ENCODE assay signal across 17 cellular contexts in genomic region chr6:128694303-128695009, GRCh38.
DNase-seq lines count a peak whose midpoint lies in the region; ATAC-seq, FAIRE-seq and TF ChIP-seq lines count a peak whose summit lies in the region.
"Had no signal": no experiment of that assay in that cellular context is flagged by ENCODE, and none has a peak within 500 bp of the region (broad histone marks: within the 10 kb centered on the region; RNA-seq: fewer than 3 reads in every experiment).

No MANE protein-coding gene starts in this region.

- no peak overlapping the region for H3K4me3 Mint-ChIP-seq in glutamatergic neuron (ENCODE audit: unreplicated experiment)
- H3K4me3 Mint-ChIP-seq in mesothelial cell of epicardium: no peak overlapping the region
- H3K4me3 Mint-ChIP-seq: activated T-cell treated with anti-CD3 and anti-CD28 coated beads, Interleukin-2, amount 50 U/mL, for 24 hours had no signal

- no peak for TF ChIP-seq RAD21 in GM12878 (IDR thresholded peaks at IDR 0.05; ENCODE audit: insufficient read depth, low read depth, low read length)

- intact Hi-C loops in GM12878 (cut with micrococcal nuclease; ENCODE audit: unreplicated experiment): no loop called here

- in situ Hi-C loops in GM12878 (cut with MboI): no loop called here

- H2AFZ ChIP-seq in GM12878 (ENCODE audit: control insufficient read depth, low read depth, low read length): no peak overlapping the region

- H3K4me2 ChIP-seq in GM12878 (ENCODE audit: control insufficient read depth, insufficient read depth): no peak overlapping the region

- no peaks in the 10 kb centered on the region for H4K20me1 ChIP-seq in GM12878 (ENCODE audit: control insufficient read depth, insufficient read depth)

- SMC1A ChIA-PET in GM12878 (lab: Charles Lee; ENCODE audit: uncharacterized antibody, unreplicated experiment): no interaction called here

- POLR2A ChIA-PET in GM12878 (lab: Charles Lee): no interaction called here

- no peaks in the 10 kb centered on the region for H3K27me3 ChIP-seq in GM12878 (replicated peaks in 1 of 2; ENCODE audit: control insufficient read depth in 2 of 2, insufficient read depth in 2 of 2, low read length in 1 of 2)
- H3K27me3 ChIP-seq: SJSA1, vagina had no signal

- no peak overlapping the region for H3K9ac ChIP-seq in GM12878 (ENCODE audit: control insufficient read depth, insufficient read depth, low read length)

- peak; percentile 54 for FAIRE-seq in GM12878 (lab: Jason Lieb, UNC)

- no peaks in the 10 kb centered on the region for H3K9me3 ChIP-seq in GM12878 (replicated peaks; ENCODE audit: control insufficient read depth, insufficient read depth, low read length)
- H3K9me3 ChIP-seq: SJSA1, vagina had no signal

- H3K27ac Mint-ChIP-seq in glutamatergic neuron (ENCODE audit: unreplicated experiment) (no peak overlapping the region), mesothelial cell of epicardium (no peak overlapping the region)
- H3K27ac Mint-ChIP-seq: activated T-cell treated with anti-CD3 and anti-CD28 coated beads, Interleukin-2, amount 50 U/mL, for 24 hours had no signal

- CTCF ChIA-PET in GM12878 (lab: Yijun Ruan, JAX): interaction anchor here (1.7 kb wide), 1 partner anchor 12 kb away, joined by 5 read pairs; no protein-coding TSS in a partner anchor

- 6% methylated on average over 1 of the region's 1 CpG for WGBS in GM12878 (ENCODE audit: insufficient coverage, insufficient replicate concordance, low lambda C conversion rate, missing lambda C conversion rate)

- H3K4me3 ChIP-seq in GM12878: no peak overlapping the region
- H3K4me3 ChIP-seq: SJSA1, vagina had no signal

- no peak overlapping the region for H3K27ac ChIP-seq in GM12878 (ENCODE audit: control insufficient read depth, insufficient read depth)
- H3K27ac ChIP-seq: SJSA1, vagina, WERI-Rb-1 had no signal

- RAD21 ChIA-PET in GM12878 (lab: Charles Lee; ENCODE audit: unreplicated experiment): no interaction called here

- H3K4me1 ChIP-seq in GM12878 (ENCODE audit: control insufficient read depth, insufficient read depth, low read length): no peaks in the 10 kb centered on the region
- H3K4me1 ChIP-seq: vagina had no signal

- H3K27me3 Mint-ChIP-seq in glutamatergic neuron (ENCODE audit: unreplicated experiment) (no peaks in the 10 kb centered on the region), mesothelial cell of epicardium (ENCODE audit: low read depth) (no peaks in the 10 kb centered on the region)

- no peak for TF ChIP-seq CTCF in GM12878 (IDR thresholded peaks at IDR 0.05 in 2 of 3, conservative IDR thresholded peaks at IDR 0.05 in 1 of 3; ENCODE audit: control insufficient read depth in 2 of 3, extremely low read depth in 1 of 3, insufficient read depth in 1 of 3, low read depth in 3 of 3, low read length in 3 of 3)
- TF ChIP-seq CTCF in glutamatergic neuron (IDR thresholded peaks at IDR 0.05; ENCODE audit: partially characterized antibody, unreplicated experiment): no peak
- no peak for TF ChIP-seq CTCF in mesothelial cell of epicardium (IDR thresholded peaks at IDR 0.05; ENCODE audit: unreplicated experiment)

- H3K36me3 ChIP-seq in GM12878 (ENCODE audit: control insufficient read depth in 2 of 2, insufficient read depth in 2 of 2, low read length in 1 of 2): no peaks in the 10 kb centered on the region
- H3K36me3 ChIP-seq: SJSA1, vagina, WERI-Rb-1 had no signal

- BruUV-seq in GM12878 (replicated peaks; lab: Mats Ljungman, UMichigan): no TSS peak

- peak; percentile 24 for DNase-seq in GM12878 (ENCODE audit: low read depth, low spot score)
- no peak for DNase-seq in glutamatergic neuron
- no peak for DNase-seq in activated CD4-positive, alpha-beta T cell treated with anti-CD3 and anti-CD28 coated beads for 4 hours
- DNase-seq in SW 1271 (lab: John Stamatoyannopoulos, UW): no peak
- no peak for DNase-seq in mesothelial cell of epicardium (ENCODE audit: low spot score in 2 of 2, unreplicated experiment in 2 of 2)
- DNase-seq: activated T-cell treated with anti-CD3 and anti-CD28 coated beads, Interleukin-2, amount 50 U/mL, for 24 hours; aorta; effector CD4-positive, alpha-beta T cell; left ventricle myocardium superior; NCI-H774; stimulated activated CD4-positive, alpha-beta T cell treated with anti-CD3 and anti-CD28 coated beads, Interleukin-12 subunit alpha, Interleukin-12 subunit beta, amount 100 ng/mL, for 4 hours; WERI-Rb-1 had no signal

- H3K4me1 Mint-ChIP-seq in glutamatergic neuron (ENCODE audit: low read depth, unreplicated experiment) (peaks cover 12% of the 10 kb centered on the region), mesothelial cell of epicardium (no peaks in the 10 kb centered on the region)

- no peak for TF ChIP-seq EP300 in GM12878 (IDR thresholded peaks at IDR 0.05; ENCODE audit: borderline replicate concordance in 1 of 2, control insufficient read depth in 1 of 2, low read depth in 2 of 2, low read length in 2 of 2)

- no peak for TF ChIP-seq POLR2A in GM12878 (IDR thresholded peaks at IDR 0.05; ENCODE audit: low read depth, low read length)

- H3K9me3 Mint-ChIP-seq in glutamatergic neuron (ENCODE audit: unreplicated experiment): no peaks in the 10 kb centered on the region
- H3K9me3 Mint-ChIP-seq in mesothelial cell of epicardium: no peaks in the 10 kb centered on the region
- H3K9me3 Mint-ChIP-seq: activated T-cell treated with anti-CD3 and anti-CD28 coated beads, Interleukin-2, amount 50 U/mL, for 24 hours had no signal

- H3K79me2 ChIP-seq in GM12878 (ENCODE audit: control insufficient read depth, insufficient read depth, low read length): no peaks in the 10 kb centered on the region

- H3K36me3 Mint-ChIP-seq in glutamatergic neuron (ENCODE audit: unreplicated experiment) (no peaks in the 10 kb centered on the region), mesothelial cell of epicardium (no peaks in the 10 kb centered on the region)

- peak; percentile 61 for ATAC-seq in GM18868 (IDR thresholded peaks at IDR 0.05; ENCODE audit: unreplicated experiment)
- ATAC-seq in GM21528 (IDR thresholded peaks at IDR 0.05; ENCODE audit: low FRiP score, unreplicated experiment): peak; percentile 90
- peak; percentile 95 for ATAC-seq in HG03064 (IDR thresholded peaks at IDR 0.05; ENCODE audit: low read depth, unreplicated experiment)
- peak; percentile 93 for ATAC-seq in GM12878
- ATAC-seq: left ventricle myocardium superior had no signal

TF ChIP-seq in GM12878, 131 proteins besides CTCF, POLR2A, EP300 and RAD21:
- TF ChIP-seq NR2C2 (IDR thresholded peaks at IDR 0.05; ENCODE audit: borderline replicate concordance, control insufficient read depth, insufficient read length, low read depth) (no peak), SREBF1 (IDR thresholded peaks at IDR 0.05; ENCODE audit: low read length) (no peak), RELB (IDR thresholded peaks at IDR 0.05; ENCODE audit: low read depth) (no peak), BHLHE40 (IDR thresholded peaks at IDR 0.05; ENCODE audit: borderline replicate concordance in 1 of 2, low read depth in 2 of 2, low read length in 1 of 2) (no peak), ATF3 (IDR thresholded peaks at IDR 0.05; ENCODE audit: borderline replicate concordance, extremely low read depth, low read depth, low read length) (no peak)
- TF ChIP-seq, protein P1, sequence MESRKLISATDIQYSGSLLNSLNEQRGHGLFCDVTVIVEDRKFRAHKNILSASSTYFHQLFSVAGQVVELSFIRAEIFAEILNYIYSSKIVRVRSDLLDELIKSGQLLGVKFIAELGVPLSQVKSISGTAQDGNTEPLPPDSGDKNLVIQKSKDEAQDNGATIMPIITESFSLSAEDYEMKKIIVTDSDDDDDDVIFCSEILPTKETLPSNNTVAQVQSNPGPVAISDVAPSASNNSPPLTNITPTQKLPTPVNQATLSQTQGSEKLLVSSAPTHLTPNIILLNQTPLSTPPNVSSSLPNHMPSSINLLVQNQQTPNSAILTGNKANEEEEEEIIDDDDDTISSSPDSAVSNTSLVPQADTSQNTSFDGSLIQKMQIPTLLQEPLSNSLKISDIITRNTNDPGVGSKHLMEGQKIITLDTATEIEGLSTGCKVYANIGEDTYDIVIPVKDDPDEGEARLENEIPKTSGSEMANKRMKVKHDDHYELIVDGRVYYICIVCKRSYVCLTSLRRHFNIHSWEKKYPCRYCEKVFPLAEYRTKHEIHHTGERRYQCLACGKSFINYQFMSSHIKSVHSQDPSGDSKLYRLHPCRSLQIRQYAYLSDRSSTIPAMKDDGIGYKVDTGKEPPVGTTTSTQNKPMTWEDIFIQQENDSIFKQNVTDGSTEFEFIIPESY (IDR thresholded peaks at IDR 0.05): no peak
